ENCODE assay signal across 15 cellular contexts in genomic region chr12:82223421-82223820, GRCh38.
"Had no signal": no experiment of that assay in that cellular context is flagged by ENCODE, and none has a peak within 500 bp of the region (broad histone marks: within the 10 kb centered on the region; RNA-seq: fewer than 3 reads in every experiment).

No MANE protein-coding gene starts in this region.

- H3K4me1 ChIP-seq: colonic mucosa, esophagus muscularis mucosa, foreskin keratinocyte, gastroesophageal sphincter, heart left ventricle, left lung, lower lobe of right lung had no signal

- H3K9me3 ChIP-seq: colonic mucosa, esophagus muscularis mucosa, gastroesophageal sphincter, left lung, lower lobe of right lung, mucosa of descending colon had no signal

- H3K36me3 ChIP-seq: colonic mucosa, esophagus muscularis mucosa, gastroesophageal sphincter, heart left ventricle, left lung, lower lobe of right lung had no signal

- H2AFZ ChIP-seq: hepatocyte had no signal

- H3K27ac ChIP-seq: colonic mucosa, esophagus muscularis mucosa, foreskin keratinocyte, gastroesophageal sphincter, heart left ventricle, hepatocyte, left lung, lower lobe of right lung had no signal

- ATAC-seq: foreskin keratinocyte, gastroesophageal sphincter, heart left ventricle, left cardiac atrium, left lung, left ventricle myocardium superior, lower lobe of right lung, mucosa of descending colon had no signal

- H3K4me3 ChIP-seq: colonic mucosa, esophagus muscularis mucosa, gastroesophageal sphincter, heart left ventricle, hepatocyte, left lung, lower lobe of right lung, mucosa of descending colon had no signal

- H3K79me2 ChIP-seq: hepatocyte had no signal

- H3K27me3 ChIP-seq: colonic mucosa, esophagus muscularis mucosa, foreskin keratinocyte, gastroesophageal sphincter, heart left ventricle, hepatocyte, left lung had no signal

- H3K4me2 ChIP-seq: hepatocyte had no signal

- DNase-seq: colonic mucosa; cortex of kidney; effector CD8-positive, alpha-beta T cell; foreskin keratinocyte; heart left ventricle; immature natural killer cell; left cardiac atrium; left lung; left ventricle myocardium superior; lower lobe of right lung; mesenchymal stem cell; mucosa of descending colon had no signal
